ENCODE assay signal across 8 cellular contexts in the genomic region with DNA sequence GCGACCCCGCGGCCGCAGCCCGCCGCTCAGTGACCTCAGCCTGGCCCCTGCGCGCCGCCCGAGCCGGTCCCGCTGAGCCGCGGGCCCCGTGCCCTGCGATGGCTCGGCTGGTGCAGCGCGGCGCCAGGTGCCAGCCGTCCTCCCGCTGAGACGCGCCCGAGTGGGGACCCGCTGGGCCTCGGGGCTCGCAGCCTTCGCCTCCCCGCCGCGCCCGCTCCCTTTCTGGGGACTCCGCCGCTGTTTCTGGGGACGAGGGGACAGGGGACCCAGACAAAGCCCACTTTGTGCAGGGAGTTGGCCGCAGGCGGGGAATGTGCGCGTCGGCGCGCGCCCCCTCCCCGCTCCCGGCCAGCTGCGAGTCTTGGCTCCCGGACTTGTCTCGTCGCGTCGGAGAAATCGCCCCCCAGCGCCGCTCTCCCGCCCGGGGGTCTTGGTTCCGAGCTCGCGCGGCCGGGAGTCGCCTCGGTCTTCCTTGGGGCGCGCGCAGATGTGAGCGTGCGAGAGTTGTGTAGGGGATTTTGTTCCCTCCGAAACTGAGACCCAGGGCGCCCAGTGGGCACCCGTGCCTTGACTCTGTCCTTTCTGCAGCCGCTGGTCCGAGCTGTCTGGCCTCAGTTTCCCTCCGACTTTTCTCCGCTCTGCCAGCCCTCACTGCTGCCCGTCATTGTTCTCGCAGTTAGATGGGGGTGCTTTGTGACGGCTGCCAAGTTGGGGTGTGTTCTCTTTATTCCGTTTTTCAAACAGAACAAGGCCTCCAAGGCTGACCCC. TPM values are rescaled to one million over a fixed set of nuclear protein-coding genes. Genes with fewer than 3 reads are reported as not detected.
DNase-seq lines count a peak whose midpoint lies in the region; ATAC-seq and TF ChIP-seq lines count a peak whose summit lies in the region.

No MANE protein-coding gene starts in this region.

- H3K27ac Mint-ChIP-seq in CD8-positive, alpha-beta T cell = no peak overlapping the region
- peak overlapping the region; percentile 22 for H3K27ac Mint-ChIP-seq in progenitor cell of endocrine pancreas

- no peaks in the 10 kb centered on the region for H3K36me3 ChIP-seq in CD8-positive, alpha-beta T cell (ENCODE audit: insufficient read depth, low read length)
- H3K36me3 ChIP-seq in H7 (replicated peaks; ENCODE audit: control insufficient read depth, insufficient read depth, low read length) = no peaks in the 10 kb centered on the region

- H3K4me3 Mint-ChIP-seq in CD8-positive, alpha-beta T cell = peak overlapping the region; percentile 81
- peak overlapping the region; percentile 81 for H3K4me3 Mint-ChIP-seq in progenitor cell of endocrine pancreas (ENCODE audit: low read depth)

- no peak for DNase-seq in CD8-positive, alpha-beta T cell
- DNase-seq in H7 (peak; percentile 81), head of caudate nucleus (peak in 37 of 42 donors; percentile 41 to 82 (median 68)), progenitor cell of endocrine pancreas (ENCODE audit: low spot score, unreplicated experiment) (no peak), H4 (ENCODE audit: low spot score) (no peak), NCI-H146 treated with DMSO at 0.1 percent for 48 hours (lab: John Stamatoyannopoulos, UW; ENCODE audit: unreplicated experiment) (no peak)

- CTCF ChIA-PET in CD8-positive, alpha-beta T cell (lab: Charles Lee) = no interaction called here

- POLR2A ChIA-PET in CD8-positive, alpha-beta T cell (lab: Charles Lee) = no interaction called here

- intact Hi-C loops in CD8-positive, alpha-beta T cell (cut with DNase I, micrococcal nuclease) = no loop called here
- intact Hi-C loops in head of caudate nucleus (cut with DNase I) = loop anchor here (5.0 kb wide), 1 partner anchor 50 kb away; a partner anchor contains a TSS

- H3K4me3 ChIP-seq in CD8-positive, alpha-beta T cell (ENCODE audit: low read depth, low read length) = peak overlapping the region; percentile 52
- H3K4me3 ChIP-seq in H7 (ENCODE audit: insufficient read depth, low read depth, low read length) (peak overlapping the region; percentile 68), WI38 (ENCODE audit: low read depth, low read length) (peak overlapping the region; percentile 68)

- H3K9me3 Mint-ChIP-seq in CD8-positive, alpha-beta T cell = no peaks in the 10 kb centered on the region
- H3K9me3 Mint-ChIP-seq in progenitor cell of endocrine pancreas (ENCODE audit: low read depth) = no peaks in the 10 kb centered on the region

- no peak for TF ChIP-seq CTCF in CD8-positive, alpha-beta T cell (IDR thresholded peaks at IDR 0.05)
- no peak for TF ChIP-seq CTCF in WI38 (IDR thresholded peaks at IDR 0.05; ENCODE audit: low read depth, low read length)
- no peak for TF ChIP-seq CTCF in progenitor cell of endocrine pancreas (IDR thresholded peaks at IDR 0.05; ENCODE audit: unreplicated experiment)

- no peak overlapping the region for H3K27ac ChIP-seq in CD8-positive, alpha-beta T cell (ENCODE audit: low read depth, low read length)

- ATAC-seq in CD8-positive, alpha-beta T cell = peak; percentile 69
- ATAC-seq in GM19463 (IDR thresholded peaks at IDR 0.05; ENCODE audit: unreplicated experiment) = no peak

- H3K27me3 Mint-ChIP-seq in CD8-positive, alpha-beta T cell (ENCODE audit: low read depth) = peaks cover 36% of the 10 kb centered on the region
- H3K27me3 Mint-ChIP-seq in progenitor cell of endocrine pancreas = peaks cover 46% of the 10 kb centered on the region

- H3K36me3 Mint-ChIP-seq in CD8-positive, alpha-beta T cell = no peaks in the 10 kb centered on the region
- peaks cover 3% of the 10 kb centered on the region for H3K36me3 Mint-ChIP-seq in progenitor cell of endocrine pancreas (ENCODE audit: insufficient read depth)

- no peaks in the 10 kb centered on the region for H3K9me3 ChIP-seq in CD8-positive, alpha-beta T cell (ENCODE audit: low read length)

- peaks cover 14% of the 10 kb centered on the region for H3K4me1 Mint-ChIP-seq in CD8-positive, alpha-beta T cell (ENCODE audit: low read depth)
- H3K4me1 Mint-ChIP-seq in progenitor cell of endocrine pancreas (ENCODE audit: low read depth) = peaks cover 20% of the 10 kb centered on the region

- H3K4me1 ChIP-seq in CD8-positive, alpha-beta T cell (ENCODE audit: insufficient read depth, low read length) = peaks cover 10% of the 10 kb centered on the region

- no peaks in the 10 kb centered on the region for H3K27me3 ChIP-seq in CD8-positive, alpha-beta T cell (ENCODE audit: insufficient read depth, low read length)
- H3K27me3 ChIP-seq in H7 (ENCODE audit: control insufficient read depth, insufficient read depth, low read length) = peaks cover 42% of the 10 kb centered on the region

RNA-seq across cellular contexts. Expression of a gene that starts 0.8 kb away (rescaled TPM):
- 1 to 10 TPM; 3.0 to 4.0 TPM for total RNA-seq in CD8-positive, alpha-beta T cell
- total RNA-seq in H7 (2014; rRNA removed; shearing (Covaris generic)) = 4.8 and 5.2 TPM in 2 replicates
- total RNA-seq in progenitor cell of endocrine pancreas = 37.1 and 43.2 TPM in 2 replicates
- total RNA-seq in H4 (2014; rRNA removed; shearing (Covaris generic)) = 2.2 and 3.3 TPM in 2 replicates

RNA-seq across cellular contexts. Expression of a gene that starts 50.6 kb away (rescaled TPM):
- total RNA-seq in CD8-positive, alpha-beta T cell = 1 to 10 TPM; 6.4 to 6.6 TPM
- total RNA-seq in H7 (2014; rRNA removed; shearing (Covaris generic)) = 23.3 and 28.5 TPM in 2 replicates
- total RNA-seq in progenitor cell of endocrine pancreas = 121 and 129 TPM in 2 replicates
- total RNA-seq in H4 (2014; rRNA removed; shearing (Covaris generic)) = 7.7 and 9.3 TPM in 2 replicates

Comparison
In these comparisons a context has a peak if more than half of its experiments do, and no peak if none do; other contexts are left out.
1. DNase-seq: peak in H7 (single experiment) and head of caudate nucleus (37 of 42); none in CD8-positive, alpha-beta T cell (0 of 7), progenitor cell of endocrine pancreas (single experiment), H4 (single experiment) and NCI-H146 treated with DMSO at 0.1 percent for 48 hours (single experiment).
2. Peak in every context shown above with its lines, with median percentiles within 50 percentile points of each other: H3K4me3 ChIP-seq.